In genomic region chr2:61763605-61764034, GRCh38 we compare ENCODE assay signal across 1 cellular context.
A peak's percentile ranks its signal among the peaks of the same experiment; 100 is the strongest.
TF ChIP-seq lines count a peak whose summit lies in the region.

No MANE protein-coding gene starts in this region.

TF ChIP-seq in HepG2, 621 proteins besides CTCF, POLR2A, EP300 and RAD21 (continued from another document and continues in another):
- no peak for TF ChIP-seq STAT6 (CRISPR knock-in tag; IDR thresholded peaks at IDR 0.05; ENCODE audit: borderline replicate concordance)
- TF ChIP-seq ZBTB38 (CRISPR knock-in tag; IDR thresholded peaks at IDR 0.05) = no peak
- no peak for TF ChIP-seq ZNF691 (CRISPR knock-in tag; IDR thresholded peaks at IDR 0.05; ENCODE audit: borderline replicate concordance, low read depth)
- TF ChIP-seq BCL6 (CRISPR knock-in tag; IDR thresholded peaks at IDR 0.05) = no peak
- TF ChIP-seq PTBP1 (IDR thresholded peaks at IDR 0.05; ENCODE audit: low read depth, low read length, poor library complexity, severe bottlenecking) = no peak
- no peak for TF ChIP-seq MYPOP (CRISPR knock-in tag; IDR thresholded peaks at IDR 0.05)
- TF ChIP-seq ZBTB21 (CRISPR knock-in tag; IDR thresholded peaks at IDR 0.05) = peak; percentile 97
- TF ChIP-seq HNF4G (IDR thresholded peaks at IDR 0.05; ENCODE audit: borderline replicate concordance, low read depth, low read length) = no peak
- no peak for TF ChIP-seq HNF4G (CRISPR knock-in tag; IDR thresholded peaks at IDR 0.05; ENCODE audit: borderline replicate concordance, low read depth)
- no peak for TF ChIP-seq JARID2 (CRISPR knock-in tag; IDR thresholded peaks at IDR 0.05; ENCODE audit: insufficient replicate concordance)
- TF ChIP-seq ZNF891 (CRISPR knock-in tag; IDR thresholded peaks at IDR 0.05) = peak; percentile 51; the same call in 1 of the 2 replicates
- TF ChIP-seq ZNF790 (CRISPR knock-in tag; IDR thresholded peaks at IDR 0.05; ENCODE audit: borderline replicate concordance) = no peak
- no peak for TF ChIP-seq PPARG (CRISPR knock-in tag; conservative IDR thresholded peaks at IDR 0.05)
- TF ChIP-seq SRF (IDR thresholded peaks at IDR 0.05; ENCODE audit: low read depth, low read length) = no peak
- TF ChIP-seq MIER3 (CRISPR knock-in tag; IDR thresholded peaks at IDR 0.05; ENCODE audit: borderline replicate concordance) = no peak; the same call in 1 of the 2 replicates
- no peak for TF ChIP-seq ESRRA (CRISPR knock-in tag; IDR thresholded peaks at IDR 0.05; ENCODE audit: low read depth)
- TF ChIP-seq ZNF737 (CRISPR knock-in tag; IDR thresholded peaks at IDR 0.05; ENCODE audit: borderline replicate concordance) = no peak
- TF ChIP-seq ZMYM4 (CRISPR knock-in tag; IDR thresholded peaks at IDR 0.05) = no peak
- no peak for TF ChIP-seq ZSCAN12 (CRISPR knock-in tag; IDR thresholded peaks at IDR 0.05)
- no peak for TF ChIP-seq HOXA5 (CRISPR knock-in tag; IDR thresholded peaks at IDR 0.05)
- no peak for TF ChIP-seq ZNF30 (CRISPR knock-in tag; IDR thresholded peaks at IDR 0.05)
- no peak for TF ChIP-seq IKZF5 (CRISPR knock-in tag; IDR thresholded peaks at IDR 0.05)
- TF ChIP-seq FIP1L1 (IDR thresholded peaks at IDR 0.05; ENCODE audit: borderline replicate concordance, insufficient read depth, low read depth, low read length) = no peak
- no peak for TF ChIP-seq NR1H2 (CRISPR knock-in tag; IDR thresholded peaks at IDR 0.05; ENCODE audit: borderline replicate concordance, low read depth)
- TF ChIP-seq CCDC6 (CRISPR knock-in tag; IDR thresholded peaks at IDR 0.05) = no peak
- TF ChIP-seq ZNF224 (CRISPR knock-in tag; IDR thresholded peaks at IDR 0.05) = no peak
- no peak for TF ChIP-seq E2F5 (CRISPR knock-in tag; conservative IDR thresholded peaks at IDR 0.05)
- TF ChIP-seq ZBTB2 (CRISPR knock-in tag; IDR thresholded peaks at IDR 0.05; ENCODE audit: low read depth) = no peak
- TF ChIP-seq KDM1A (CRISPR knock-in tag; IDR thresholded peaks at IDR 0.05) = no peak
- TF ChIP-seq HINFP (CRISPR knock-in tag; IDR thresholded peaks at IDR 0.05; ENCODE audit: low read depth) = no peak
- TF ChIP-seq CHCHD3 (CRISPR knock-in tag; IDR thresholded peaks at IDR 0.05) = no peak
- TF ChIP-seq IKZF1 (IDR thresholded peaks at IDR 0.05) = no peak
- TF ChIP-seq ATF2 (CRISPR knock-in tag; IDR thresholded peaks at IDR 0.05) = no peak; the same call in 1 of the 2 replicates
- no peak; the same call in none of the 2 replicates for TF ChIP-seq IRF2 (CRISPR knock-in tag; IDR thresholded peaks at IDR 0.05)
- TF ChIP-seq ZNF589 (CRISPR knock-in tag; conservative IDR thresholded peaks at IDR 0.05) = no peak; the same call in 1 of the 2 replicates
- no peak for TF ChIP-seq RFX5 (IDR thresholded peaks at IDR 0.05; ENCODE audit: low read depth, low read length)
- TF ChIP-seq TCF12 (IDR thresholded peaks at IDR 0.05) = no peak
- no peak for TF ChIP-seq TCF12 (CRISPR knock-in tag; IDR thresholded peaks at IDR 0.05)
- no peak for TF ChIP-seq ZNF607 (CRISPR knock-in tag; IDR thresholded peaks at IDR 0.05; ENCODE audit: borderline replicate concordance)
- TF ChIP-seq MTERF4 (CRISPR knock-in tag; IDR thresholded peaks at IDR 0.05) = no peak
- TF ChIP-seq KDM5B (CRISPR knock-in tag; IDR thresholded peaks at IDR 0.05; ENCODE audit: borderline replicate concordance) = no peak
- no peak for TF ChIP-seq LRRFIP1 (CRISPR knock-in tag; conservative IDR thresholded peaks at IDR 0.05)
- no peak for TF ChIP-seq TEAD2 (CRISPR knock-in tag; IDR thresholded peaks at IDR 0.05)
- TF ChIP-seq GZF1 (CRISPR knock-in tag; IDR thresholded peaks at IDR 0.05) = no peak
- TF ChIP-seq PHF20 (CRISPR knock-in tag; IDR thresholded peaks at IDR 0.05) = peak; percentile 3; the same call in 1 of the 2 replicates
- no peak for TF ChIP-seq ZSCAN20 (CRISPR knock-in tag; IDR thresholded peaks at IDR 0.05; ENCODE audit: borderline replicate concordance)
- no peak for TF ChIP-seq AKNA (CRISPR knock-in tag; IDR thresholded peaks at IDR 0.05; ENCODE audit: borderline replicate concordance)
